ENCODE assay signal across 17 cellular contexts in genomic region chr2:132550285-132550684, GRCh38.
DNase-seq lines count a peak whose midpoint lies in the region; ATAC-seq, FAIRE-seq and TF ChIP-seq lines count a peak whose summit lies in the region.
"Had no signal": no experiment of that assay in that cellular context is flagged by ENCODE, and none has a peak within 500 bp of the region (broad histone marks: within the 10 kb centered on the region; RNA-seq: fewer than 3 reads in every experiment).

No MANE protein-coding gene starts in this region.

- 83% methylated on average over 7 of the region's 7 CpGs for WGBS in mesenchymal stem cell

- no peak for FAIRE-seq in GM19239 (lab: Jason Lieb, UNC)

- H3K27ac ChIP-seq in mesenchymal stem cell (ENCODE audit: low read length, poor library complexity, severe bottlenecking), result no peak overlapping the region
- H3K27ac ChIP-seq: right atrium auricular region had no signal

- ATAC-seq in SK-N-SH treated with all-trans-retinoic acid at 6 μM for 48 hours, result peak; percentile 67
- no peak for ATAC-seq in naive thymus-derived CD8-positive, alpha-beta T cell
- ATAC-seq: left ventricle myocardium superior, PC-3, T-helper 17 cell had no signal

- POLR2A ChIA-PET in naive thymus-derived CD8-positive, alpha-beta T cell (lab: Charles Lee), result no interaction called here

- H2BK12ac ChIP-seq in mesenchymal stem cell (ENCODE audit: low read length in 2 of 2), result no peak overlapping the region

- H3K4me3 Mint-ChIP-seq in naive thymus-derived CD8-positive, alpha-beta T cell, result no peak overlapping the region
- H3K4me3 Mint-ChIP-seq: activated CD4-positive, alpha-beta memory T cell treated with anti-CD3 and anti-CD28 coated beads for 36 hours; CD4-positive, alpha-beta memory T cell; T-helper 17 cell had no signal

- H2AFZ ChIP-seq in mesenchymal stem cell (ENCODE audit: low read depth, low read length), result no peak overlapping the region

- no peaks in the 10 kb centered on the region for H3K36me3 Mint-ChIP-seq in naive thymus-derived CD8-positive, alpha-beta T cell
- H3K36me3 Mint-ChIP-seq: activated CD4-positive, alpha-beta memory T cell treated with anti-CD3 and anti-CD28 coated beads for 36 hours; CD4-positive, alpha-beta memory T cell had no signal

- no peak overlapping the region for H3K14ac ChIP-seq in mesenchymal stem cell (ENCODE audit: low read length in 2 of 2)

- no peak overlapping the region for H3K18ac ChIP-seq in mesenchymal stem cell (ENCODE audit: low read depth in 1 of 2, low read length in 2 of 2)

- no peaks in the 10 kb centered on the region for H3K9me3 Mint-ChIP-seq in naive thymus-derived CD8-positive, alpha-beta T cell
- H3K9me3 Mint-ChIP-seq: activated CD4-positive, alpha-beta memory T cell treated with anti-CD3 and anti-CD28 coated beads for 36 hours had no signal

- H3K9ac ChIP-seq in mesenchymal stem cell (ENCODE audit: low read length), result no peak overlapping the region

- no peaks in the 10 kb centered on the region for H3K36me3 ChIP-seq in mesenchymal stem cell (ENCODE audit: control insufficient read depth in 1 of 2, insufficient read depth in 2 of 2, low read depth in 1 of 2, low read length in 2 of 2)
- H3K36me3 ChIP-seq: right atrium auricular region had no signal

- no peaks in the 10 kb centered on the region for H3K27me3 ChIP-seq in mesenchymal stem cell (ENCODE audit: control insufficient read depth in 1 of 2, insufficient read depth in 1 of 2, low read length in 2 of 2)
- H3K27me3 ChIP-seq: right atrium auricular region had no signal

- H3K79me1 ChIP-seq in mesenchymal stem cell (replicated peaks; ENCODE audit: low read length, poor library complexity, severe bottlenecking), result peaks cover 11% of the 10 kb centered on the region

- no peak overlapping the region for H3K4ac ChIP-seq in mesenchymal stem cell (ENCODE audit: low read depth in 1 of 2, low read length in 2 of 2)

- H3K27ac Mint-ChIP-seq in naive thymus-derived CD8-positive, alpha-beta T cell, result no peak overlapping the region
- H3K27ac Mint-ChIP-seq: activated CD4-positive, alpha-beta memory T cell treated with anti-CD3 and anti-CD28 coated beads for 36 hours; T-helper 17 cell had no signal

- H3K4me2 ChIP-seq in mesenchymal stem cell (ENCODE audit: low read length, poor library complexity, severe bottlenecking), result no peak overlapping the region

- no peak overlapping the region for H3K4me3 ChIP-seq in mesenchymal stem cell (ENCODE audit: insufficient read depth in 1 of 2, low read depth in 1 of 2, low read length in 2 of 2)
- H3K4me3 ChIP-seq: right atrium auricular region had no signal

- DNase-seq in EH (ENCODE audit: low read depth) (peak; percentile 2), NCI-H1694 treated with DMSO at 0.1 percent for 48 hours (lab: John Stamatoyannopoulos, UW) (peak; percentile 39), mesenchymal stem cell (peak; percentile 29), NCI-H226 (no peak), GM19239 (ENCODE audit: insufficient read length, low spot score) (no peak)
- no peak for DNase-seq in naive thymus-derived CD8-positive, alpha-beta T cell
- DNase-seq: activated CD4-positive, alpha-beta memory T cell treated with anti-CD3 and anti-CD28 coated beads for 36 hours; activated naive CD4-positive, alpha-beta T cell; CD4-positive, alpha-beta memory T cell; cerebellar nuclear complex; effector CD8-positive, alpha-beta T cell; KG1; left ventricle myocardium superior; PC-3; T-helper 17 cell had no signal

- H4K91ac ChIP-seq in mesenchymal stem cell (ENCODE audit: low read length), result no peak overlapping the region

- no peaks in the 10 kb centered on the region for H3K4me1 ChIP-seq in mesenchymal stem cell (ENCODE audit: control insufficient read depth, insufficient read depth, low read depth, low read length)
- H3K4me1 ChIP-seq: right atrium auricular region had no signal

- H3K23ac ChIP-seq in mesenchymal stem cell (ENCODE audit: low read length in 2 of 2), result no peak overlapping the region

- H3K27me3 Mint-ChIP-seq in naive thymus-derived CD8-positive, alpha-beta T cell, result peaks cover 0 to 15% (median 1%) of the 10 kb centered on the region in 5 donors
- H3K27me3 Mint-ChIP-seq: activated CD4-positive, alpha-beta memory T cell treated with anti-CD3 and anti-CD28 coated beads for 36 hours had no signal

- no peak overlapping the region for H2BK15ac ChIP-seq in mesenchymal stem cell (ENCODE audit: low read depth, poor library complexity, severe bottlenecking)

- no peaks in the 10 kb centered on the region for H3K9me3 ChIP-seq in mesenchymal stem cell (ENCODE audit: control insufficient read depth, low read length)
- H3K9me3 ChIP-seq: right atrium auricular region had no signal

- H2BK120ac ChIP-seq in mesenchymal stem cell (ENCODE audit: low read depth, low read length), result no peak overlapping the region

- H4K8ac ChIP-seq in mesenchymal stem cell (ENCODE audit: low read length), result no peak overlapping the region

- no peak overlapping the region for H2AK5ac ChIP-seq in mesenchymal stem cell (ENCODE audit: low read length, severe bottlenecking)

- H3K4me1 Mint-ChIP-seq in naive thymus-derived CD8-positive, alpha-beta T cell, result no peaks in the 10 kb centered on the region
- H3K4me1 Mint-ChIP-seq: CD4-positive, alpha-beta memory T cell; T-helper 17 cell had no signal

- H2BK5ac ChIP-seq in mesenchymal stem cell (ENCODE audit: low read depth, low read length, poor library complexity, severe bottlenecking), result no peak overlapping the region

TF ChIP-seq in SK-N-SH treated with all-trans-retinoic acid at 6 μM for 48 hours, 23 proteins besides CTCF, POLR2A, EP300 and RAD21:
- TF ChIP-seq SNAI2 (CRISPR knock-in tag; IDR thresholded peaks at IDR 0.05) (no peak), ISL1 (CRISPR knock-in tag; IDR thresholded peaks at IDR 0.05) (peak; percentile 26; the same call in 1 of the 2 replicates)

Comparison
In these comparisons a context has a peak if more than half of its experiments do, and no peak if none do; other contexts are left out.
1. DNase-seq: peak in EH (single experiment), NCI-H1694 treated with DMSO at 0.1 percent for 48 hours (single experiment) and mesenchymal stem cell (single experiment); none in naive thymus-derived CD8-positive, alpha-beta T cell (0 of 10), NCI-H226 (single experiment) and GM19239 (single experiment).